In the genomic region with DNA sequence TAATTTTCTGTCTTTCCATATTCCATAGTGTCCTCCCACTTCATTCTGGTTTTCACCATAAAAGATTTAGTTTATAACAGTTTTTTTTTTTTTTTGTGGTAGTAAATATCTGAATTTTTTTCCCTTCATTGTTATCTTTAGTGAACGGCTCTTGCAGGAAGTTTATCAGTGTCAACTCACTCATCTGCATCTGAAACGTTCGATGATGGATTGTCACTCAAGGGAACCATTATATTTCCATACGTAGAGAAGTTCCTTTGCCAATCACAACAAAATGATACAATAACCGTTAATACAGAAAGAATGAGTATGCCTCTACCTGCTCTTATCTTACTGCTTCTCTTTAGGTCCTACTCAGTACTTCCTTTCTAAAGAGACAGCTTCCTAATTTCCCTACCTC, we compare ENCODE assay signal across 23 cellular contexts.
"Had no signal": no experiment of that assay in that cellular context is flagged by ENCODE, and none has a peak within 500 bp of the region (broad histone marks: within the 10 kb centered on the region; RNA-seq: fewer than 3 reads in every experiment).

No MANE protein-coding gene starts in this region.

- H3K9me3 ChIP-seq: SK-N-SH had no signal

- FAIRE-seq: HTR-8/SVneo, RCC 7860 had no signal

- ATAC-seq: PC-3 had no signal

- H3K27ac ChIP-seq: HL-60 had no signal

- DNase-seq: KBM-7, MV-4-11, NCI-H1048, NCI-H1105, NCI-H1417, NCI-H1436 treated with DMSO at 0.1 percent for 48 hours, NCI-H1694 treated with DMSO at 0.1 percent for 48 hours, NCI-H1930, NCI-H2081, NCI-H2107, NCI-H2227 treated with DMSO at 0.1 percent for 48 hours, NCI-H524 treated with DMSO at 0.1 percent for 48 hours, NCI-H69, NCI-H774, PC-3, RPMI8226, SHP77, SK-N-SH, SW 1271, T-helper 1 cell had no signal

- H3K9ac ChIP-seq: SK-N-SH had no signal

- H3K4me2 ChIP-seq: SK-N-SH had no signal
